Comparison of ENCODE assay signal across 8 cellular contexts in genomic region chr7:130008941-130009847, GRCh38. TPM values are rescaled to one million over a fixed set of nuclear protein-coding genes. Genes with fewer than 3 reads are reported as not detected.
DNase-seq lines count a peak whose midpoint lies in the region; ATAC-seq and TF ChIP-seq lines count a peak whose summit lies in the region.

No MANE protein-coding gene starts in this region.

- no peak for TF ChIP-seq CTCF in endodermal cell (conservative IDR thresholded peaks at IDR 0.05)
- no peak for TF ChIP-seq CTCF in prostate gland (IDR thresholded peaks at IDR 0.05)
- TF ChIP-seq CTCF in left ventricle myocardium inferior (IDR thresholded peaks at IDR 0.05; ENCODE audit: borderline replicate concordance) = no peak
- TF ChIP-seq CTCF in neural progenitor cell (IDR thresholded peaks at IDR 0.05) = no peak

- no peaks in the 10 kb centered on the region for H3K9me3 Mint-ChIP-seq in endodermal cell
- no peaks in the 10 kb centered on the region for H3K9me3 Mint-ChIP-seq in neural progenitor cell

- no peak overlapping the region for H3K4me2 ChIP-seq in neural progenitor cell

- WGBS in endodermal cell (ENCODE audit: insufficient coverage in 1 of 2, insufficient read length in 1 of 2), 2 experiments = 95% methylated on average over 8 of the region's 8 CpGs; no CpG with 5 or more reads in 1 of the 2 experiments
- 56% methylated on average over 8 of the region's 8 CpGs for WGBS in prostate gland

- H3K4me1 ChIP-seq in endodermal cell (ENCODE audit: control insufficient read depth, insufficient read depth, low read length) (peaks cover 9% of the 10 kb centered on the region), prostate gland (replicated peaks) (no peaks in the 10 kb centered on the region), left ventricle myocardium inferior (peaks cover 12% of the 10 kb centered on the region), neural progenitor cell (peaks cover 4% of the 10 kb centered on the region)

- H3K27ac Mint-ChIP-seq in endodermal cell (peak overlapping the region; percentile 68), neural progenitor cell (no peak overlapping the region)

- ATAC-seq in GM21619 (IDR thresholded peaks at IDR 0.05; ENCODE audit: unreplicated experiment) = no peak

- intact Hi-C loops in prostate gland (cut with DNase I) (no loop called here), left ventricle myocardium inferior (cut with micrococcal nuclease) (no loop called here)

- H3K27me3 ChIP-seq in endodermal cell (ENCODE audit: control insufficient read depth, insufficient read depth, low read length, poor library complexity, severe bottlenecking) (no peaks in the 10 kb centered on the region), prostate gland (replicated peaks; ENCODE audit: insufficient read depth) (no peaks in the 10 kb centered on the region), left ventricle myocardium inferior (ENCODE audit: low read depth) (no peaks in the 10 kb centered on the region), neural progenitor cell (no peaks in the 10 kb centered on the region)

- DNase-seq in G401 (ENCODE audit: low spot score) = peak; percentile 85
- DNase-seq in NCI-H460 (ENCODE audit: extremely low read depth, low read depth) = peak; percentile 47
- peak; percentile 55 for DNase-seq in endodermal cell
- peak; percentile 53 for DNase-seq in prostate gland (ENCODE audit: low spot score)
- no peak for DNase-seq in retina
- no peak for DNase-seq in left ventricle myocardium inferior
- DNase-seq in neural progenitor cell (ENCODE audit: low spot score) = no peak

- no peaks in the 10 kb centered on the region for H4K20me1 ChIP-seq in neural progenitor cell (ENCODE audit: low read depth)

- H3K4me3 Mint-ChIP-seq in endodermal cell (no peak overlapping the region), neural progenitor cell (no peak overlapping the region)

- H3K36me3 ChIP-seq in endodermal cell (ENCODE audit: control insufficient read depth, insufficient read depth, low read length) = no peaks in the 10 kb centered on the region
- no peaks in the 10 kb centered on the region for H3K36me3 ChIP-seq in prostate gland
- no peaks in the 10 kb centered on the region for H3K36me3 ChIP-seq in left ventricle myocardium inferior
- no peaks in the 10 kb centered on the region for H3K36me3 ChIP-seq in neural progenitor cell

- no peak overlapping the region for H2AFZ ChIP-seq in neural progenitor cell (replicated peaks)

- H3K9me3 ChIP-seq in endodermal cell (ENCODE audit: control insufficient read depth, low read length) = no peaks in the 10 kb centered on the region
- no peaks in the 10 kb centered on the region for H3K9me3 ChIP-seq in prostate gland
- no peaks in the 10 kb centered on the region for H3K9me3 ChIP-seq in left ventricle myocardium inferior (replicated peaks)
- no peaks in the 10 kb centered on the region for H3K9me3 ChIP-seq in neural progenitor cell (ENCODE audit: low read depth)

- in situ Hi-C loops in G401 (cut with HindIII; ENCODE audit: low sequenced_read_pairs) = no loop called here

- peaks cover 1% of the 10 kb centered on the region for H3K27me3 Mint-ChIP-seq in endodermal cell (ENCODE audit: insufficient read depth)
- no peaks in the 10 kb centered on the region for H3K27me3 Mint-ChIP-seq in neural progenitor cell (ENCODE audit: insufficient read depth, low read depth)

- peaks cover 1% of the 10 kb centered on the region for H3K4me1 Mint-ChIP-seq in endodermal cell
- H3K4me1 Mint-ChIP-seq in neural progenitor cell = peaks cover 5% of the 10 kb centered on the region

- TF ChIP-seq POLR2A in prostate gland (IDR thresholded peaks at IDR 0.05) = no peak

- H3K79me2 ChIP-seq in neural progenitor cell (ENCODE audit: low read depth) = no peaks in the 10 kb centered on the region

- H3K36me3 Mint-ChIP-seq in endodermal cell (ENCODE audit: low read depth) (no peaks in the 10 kb centered on the region), neural progenitor cell (no peaks in the 10 kb centered on the region)

- H3F3A ChIP-seq in neural progenitor cell (ENCODE audit: low read depth) = peaks cover 6% of the 10 kb centered on the region

- H3K4me3 ChIP-seq in endodermal cell (ENCODE audit: low read length) (no peak overlapping the region), prostate gland (no peak overlapping the region), left ventricle myocardium inferior (no peak overlapping the region), neural progenitor cell (no peak overlapping the region)

- H3K27ac ChIP-seq in endodermal cell (ENCODE audit: low read depth, low read length) (no peak overlapping the region), prostate gland (peak overlapping the region; percentile 58 to 65), left ventricle myocardium inferior (replicated peaks) (no peak overlapping the region), neural progenitor cell (no peak overlapping the region)

- H3K9ac ChIP-seq in endodermal cell (ENCODE audit: extremely low read depth, low read length, poor library complexity, severe bottlenecking) (peak overlapping the region; percentile 34), neural progenitor cell (no peak overlapping the region)

RNA-seq across cellular contexts. Expression of gene ZC3HC1, which starts 42.0 kb away (rescaled TPM):
- total RNA-seq in G401 (2014; rRNA removed; shearing (Covaris generic)) = 31.8 and 49.0 TPM in 2 replicates
- total RNA-seq in NCI-H460 (2014; rRNA removed; shearing (Covaris generic)) = 27.3 and 27.9 TPM in 2 replicates
- polyA plus RNA-seq in NCI-H460 (2014; cell fraction: nucleus; rRNA removed) = 24.4 and 52.4 TPM in 2 replicates
- total RNA-seq in endodermal cell (10 to 100 TPM; 28.0 to 28.2 TPM), prostate gland (10 to 100 TPM; 11.8 to 24.4 TPM), left ventricle myocardium inferior (16.5 TPM), neural progenitor cell (ENCODE audit: low replicate concordance) (26.9 and 32.3 TPM in 2 replicates)
- polyA plus RNA-seq in endodermal cell (2013, experiment 1 of 2) = 29.4 TPM
- 31.1 TPM for polyA plus RNA-seq in endodermal cell (2013, experiment 2 of 2)

RNA-seq across cellular contexts. Expression of gene UBE2H, which starts 56.4 kb away (rescaled TPM):
- total RNA-seq in G401 (2014; rRNA removed; shearing (Covaris generic)) = 34.0 and 49.3 TPM in 2 replicates
- 55.0 and 60.0 TPM in 2 replicates for total RNA-seq in NCI-H460 (2014; rRNA removed; shearing (Covaris generic))
- 38.3 and 84.8 TPM in 2 replicates for polyA plus RNA-seq in NCI-H460 (2014; cell fraction: nucleus; rRNA removed)
- total RNA-seq in endodermal cell (10 to 100 TPM; 74.5 to 74.7 TPM), prostate gland (100 to 1,000 TPM in 1 of 2 donors, 10 to 100 TPM in 1; 78.4 to 105 TPM), left ventricle myocardium inferior (112 TPM), neural progenitor cell (ENCODE audit: low replicate concordance) (84.1 and 114 TPM in 2 replicates)
- 69.7 TPM for polyA plus RNA-seq in endodermal cell (2013, experiment 1 of 2)
- 65.7 TPM for polyA plus RNA-seq in endodermal cell (2013, experiment 2 of 2)

Comparison
In these comparisons a context has a peak if more than half of its experiments do, and no peak if none do; other contexts are left out.
1. DNase-seq: peak in G401 (single experiment), NCI-H460 (single experiment), endodermal cell (single experiment) and prostate gland (single experiment); none in retina (single experiment), left ventricle myocardium inferior (single experiment) and neural progenitor cell (single experiment).
2. H3K27ac ChIP-seq: peak in prostate gland (2 of 2); none in endodermal cell (single experiment), left ventricle myocardium inferior (single experiment) and neural progenitor cell (single experiment).